16 cellular contexts compared by ENCODE assay signal in the genomic region with DNA sequence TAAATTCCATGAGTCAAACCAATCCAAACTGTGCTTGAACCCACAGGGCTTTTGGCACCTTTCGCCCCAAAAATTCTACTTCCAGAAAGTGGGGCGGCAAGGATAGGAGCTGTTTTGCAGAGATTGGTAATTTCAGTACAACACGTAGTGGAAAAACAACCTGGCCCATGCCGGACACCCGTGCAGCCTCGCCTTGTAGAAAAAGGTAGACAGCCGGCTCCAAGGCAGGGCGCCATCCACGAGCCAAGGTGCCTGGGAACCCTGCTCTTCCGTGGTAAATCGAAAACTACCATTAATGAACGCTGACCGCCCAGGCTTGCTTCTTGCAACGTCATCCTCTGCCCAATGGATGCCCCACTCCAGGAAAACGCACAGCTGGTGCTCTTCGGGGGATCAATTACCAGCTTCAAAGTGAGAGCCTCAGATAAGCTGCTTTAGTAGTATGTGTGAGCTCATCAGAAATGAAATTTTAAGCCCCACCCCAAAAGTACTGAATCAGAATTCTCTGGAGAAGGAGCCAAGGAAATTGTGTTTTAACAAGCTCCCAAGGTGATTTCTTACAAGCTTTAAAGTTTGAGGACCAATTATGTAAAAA. TPM values are rescaled to one million over a fixed set of nuclear protein-coding genes. Genes with fewer than 3 reads are reported as not detected.
DNase-seq lines count a peak whose midpoint lies in the region; ATAC-seq and TF ChIP-seq lines count a peak whose summit lies in the region.
"Had no signal": no experiment of that assay in that cellular context is flagged by ENCODE, and none has a peak within 500 bp of the region (broad histone marks: within the 10 kb centered on the region; RNA-seq: fewer than 3 reads in every experiment).

No MANE protein-coding gene starts in this region.

- H4K20me1 ChIP-seq in GM23338 (replicated peaks; ENCODE audit: insufficient read depth), result no peaks in the 10 kb centered on the region

- H3K27ac ChIP-seq in GM23338 (ENCODE audit: low read depth), result no peak overlapping the region; the same call in 1 of the 2 replicates
- no peak overlapping the region for H3K27ac ChIP-seq in WERI-Rb-1
- H3K27ac ChIP-seq in mesendoderm (ENCODE audit: low read depth, low read length), result no peak overlapping the region

- H2BK15ac ChIP-seq in mesendoderm (replicated peaks; ENCODE audit: low read depth), result no peak overlapping the region

- H3K27ac Mint-ChIP-seq in GM23338, result no peak overlapping the region
- H3K27ac Mint-ChIP-seq: CD8-positive, alpha-beta T cell; T-helper 1 cell treated with Interleukin-12 subunit alpha and Interleukin-12 subunit beta and Interleukin-4 antibody, amounts not matched to agents 30 μg/mL and 1 μg/mL, for 36 hours had no signal

- H3K23ac ChIP-seq in mesendoderm (ENCODE audit: low read length), result no peak overlapping the region

- H3K9me2 ChIP-seq in GM23338 (ENCODE audit: insufficient read depth), result no peaks in the 10 kb centered on the region

- H4K5ac ChIP-seq in mesendoderm (ENCODE audit: low read length), result no peak overlapping the region

- H2AFZ ChIP-seq in GM23338, result peak overlapping the region; percentile 69

- TF ChIP-seq CTCF in GM23338 (conservative IDR thresholded peaks at IDR 0.05; ENCODE audit: low read depth in 2 of 2) (no peak), WERI-Rb-1 (IDR thresholded peaks at IDR 0.05; ENCODE audit: low read depth, low read length) (no peak)

- no peaks in the 10 kb centered on the region for H3F3A ChIP-seq in GM23338 (replicated peaks; ENCODE audit: low read depth)

- peaks cover 10% of the 10 kb centered on the region; the same call in 2 of the 3 replicates for H3K9me3 Mint-ChIP-seq in GM23338
- H3K9me3 Mint-ChIP-seq: CD8-positive, alpha-beta T cell; T-helper 1 cell treated with Interleukin-12 subunit alpha and Interleukin-12 subunit beta and Interleukin-4 antibody, amounts not matched to agents 30 μg/mL and 1 μg/mL, for 36 hours had no signal

- peak overlapping the region; percentile 91 for H2BK5ac ChIP-seq in mesendoderm (ENCODE audit: low read length)

- H3K36me3 Mint-ChIP-seq in GM23338 (ENCODE audit: low read depth), result no peaks in the 10 kb centered on the region
- H3K36me3 Mint-ChIP-seq: CD8-positive, alpha-beta T cell had no signal

- H3K4me1 ChIP-seq in GM23338 (ENCODE audit: insufficient read depth) (peaks cover 11% of the 10 kb centered on the region; the same call in 1 of the 2 replicates), mesendoderm (ENCODE audit: control insufficient read depth, low read depth, low read length) (peaks cover 7% of the 10 kb centered on the region)

- peaks cover 2% of the 10 kb centered on the region for H3K27me3 Mint-ChIP-seq in GM23338 (ENCODE audit: insufficient read depth, low read depth, poor library complexity)

- no peaks in the 10 kb centered on the region for H3K79me1 ChIP-seq in mesendoderm (ENCODE audit: low read length)

- H3K18ac ChIP-seq in mesendoderm (ENCODE audit: low read length), result peak overlapping the region; percentile 3

- ATAC-seq in GM23338 (no peak), HG03196 (IDR thresholded peaks at IDR 0.05; ENCODE audit: unreplicated experiment) (no peak)
- ATAC-seq: CD8-positive, alpha-beta T cell; Panc1 had no signal

- H3K9me3 ChIP-seq in WERI-Rb-1 (ENCODE audit: severe bottlenecking), result peaks cover 6% of the 10 kb centered on the region

- H3K36me3 ChIP-seq in GM23338 (ENCODE audit: insufficient read depth) (no peaks in the 10 kb centered on the region), WERI-Rb-1 (no peaks in the 10 kb centered on the region), mesendoderm (ENCODE audit: control insufficient read depth, insufficient read depth, low read length) (no peaks in the 10 kb centered on the region)

- H3K79me2 ChIP-seq in GM23338 (replicated peaks; ENCODE audit: insufficient read depth) (no peaks in the 10 kb centered on the region), mesendoderm (ENCODE audit: control insufficient read depth, insufficient read depth, low read length) (no peaks in the 10 kb centered on the region)

- H3K4ac ChIP-seq in mesendoderm (ENCODE audit: low read depth, low read length), result no peak overlapping the region

- H3K4me2 ChIP-seq in GM23338, result peak overlapping the region; percentile 32; the same call in 1 of the 2 replicates
- no peak overlapping the region for H3K4me2 ChIP-seq in mesendoderm (ENCODE audit: low read length)

- H3K4me3 Mint-ChIP-seq in GM23338, result no peak overlapping the region
- H3K4me3 Mint-ChIP-seq: CD8-positive, alpha-beta T cell; T-helper 1 cell treated with Interleukin-12 subunit alpha and Interleukin-12 subunit beta and Interleukin-4 antibody, amounts not matched to agents 30 μg/mL and 1 μg/mL, for 36 hours had no signal

- H3K9ac ChIP-seq in mesendoderm (ENCODE audit: low read length), result no peak overlapping the region

- H4K8ac ChIP-seq in mesendoderm (ENCODE audit: low read depth, low read length), result no peak overlapping the region

- no peak overlapping the region for H2BK120ac ChIP-seq in mesendoderm (ENCODE audit: low read depth, low read length)

- no peak overlapping the region for H2AK5ac ChIP-seq in mesendoderm (ENCODE audit: low read length)

- H3K4me1 Mint-ChIP-seq in GM23338, result peaks cover 8% of the 10 kb centered on the region

- H3K4me3 ChIP-seq in GM23338, result no peak overlapping the region
- no peak overlapping the region for H3K4me3 ChIP-seq in WERI-Rb-1 (ENCODE audit: low read depth, low read length)
- no peak overlapping the region for H3K4me3 ChIP-seq in mesendoderm (ENCODE audit: low read length)

- peak overlapping the region; percentile 70 for H3K56ac ChIP-seq in mesendoderm (ENCODE audit: low read length)

- no CpG with 5 or more reads among the region's 16 CpGs for WGBS in mesendoderm (ENCODE audit: extremely low coverage, insufficient coverage, low lambda C conversion rate)

- peak; percentile 25 for DNase-seq in Daoy (ENCODE audit: low read depth)
- DNase-seq in GM23338 (ENCODE audit: low spot score), result no peak
- peak; percentile 71 for DNase-seq in WERI-Rb-1
- peak; percentile 65 for DNase-seq in mesendoderm
- DNase-seq in epidermal melanocyte (ENCODE audit: insufficient read length, low spot score), result no peak
- no peak for DNase-seq in Kasumi-1 (lab: John Stamatoyannopoulos, UW)
- no peak for DNase-seq in NCI-H1417 treated with DMSO at 0.1 percent for 48 hours (lab: John Stamatoyannopoulos, UW)
- DNase-seq: CD8-positive, alpha-beta T cell; EL; Karpas-422; Right ventricle myocardium superior had no signal

- H3K27me3 ChIP-seq in GM23338 (ENCODE audit: insufficient read depth), result no peaks in the 10 kb centered on the region
- no peaks in the 10 kb centered on the region for H3K27me3 ChIP-seq in WERI-Rb-1 (ENCODE audit: insufficient read depth, low read depth, severe bottlenecking)
- no peaks in the 10 kb centered on the region for H3K27me3 ChIP-seq in mesendoderm (ENCODE audit: insufficient read depth, low read length, poor library complexity)

TF ChIP-seq in GM23338, 12 proteins besides CTCF, POLR2A, EP300 and RAD21:
- no peak for TF ChIP-seq EZH2 (IDR thresholded peaks at IDR 0.05; ENCODE audit: low read depth, unreplicated experiment)
TF ChIP-seq in GM23338: peak in this region for 0.

RNA-seq across cellular contexts. Expression of gene OOEP, which starts 1.8 kb away (rescaled TPM):
- total RNA-seq in Daoy (2014; rRNA removed; shearing (Covaris generic)), result not detected in 2 replicates
- total RNA-seq in GM23338 (2014; rRNA removed; shearing (Covaris generic)), result not detected in 2 replicates
- polyA plus RNA-seq in GM23338 (2016; fragmentation: Nextera tagmentation; extraction: Ambion mirVana), result 0.73 and 2.1 TPM in 2 replicates
- 0.13 TPM for polyA plus RNA-seq in mesendoderm (2013, experiment 1 of 2)
- 0.15 TPM for polyA plus RNA-seq in mesendoderm (2013, experiment 2 of 2)
- total RNA-seq: NCI-H460, Right ventricle myocardium superior had no signal
- polyA plus RNA-seq: BJ had no signal

RNA-seq across cellular contexts. Expression of gene KHDC3L, which starts 5.4 kb away (rescaled TPM):
- not detected in 2 replicates for total RNA-seq in Daoy (2014; rRNA removed; shearing (Covaris generic))
- not detected in 2 replicates for total RNA-seq in GM23338 (2014; rRNA removed; shearing (Covaris generic))
- not detected in 2 replicates for polyA plus RNA-seq in GM23338 (2016; fragmentation: Nextera tagmentation; extraction: Ambion mirVana)
- polyA plus RNA-seq in mesendoderm (2013, experiment 1 of 2), result 0.06 TPM
- 0.14 TPM for polyA plus RNA-seq in mesendoderm (2013, experiment 2 of 2)
- total RNA-seq: CD8-positive, alpha-beta T cell; NCI-H460; Right ventricle myocardium superior had no signal
- polyA plus RNA-seq: BJ had no signal

RNA-seq across cellular contexts. Expression of gene DPPA5, which starts 13.8 kb away (rescaled TPM):
- not detected in 2 replicates for total RNA-seq in Daoy (2014; rRNA removed; shearing (Covaris generic))
- 3.0 and 7.0 TPM in 2 replicates for total RNA-seq in GM23338 (2014; rRNA removed; shearing (Covaris generic))
- polyA plus RNA-seq in GM23338 (2016; fragmentation: Nextera tagmentation; extraction: Ambion mirVana), result 12.9 and 17.3 TPM in 2 replicates
- 0.58 TPM for polyA plus RNA-seq in mesendoderm (2013, experiment 1 of 2)
- polyA plus RNA-seq in mesendoderm (2013, experiment 2 of 2), result 0.49 TPM
- total RNA-seq: CD8-positive, alpha-beta T cell; NCI-H460; Right ventricle myocardium superior had no signal
- polyA plus RNA-seq: BJ had no signal

RNA-seq across cellular contexts. Expression of gene DDX43, which starts 26.8 kb away (rescaled TPM):
- total RNA-seq in Daoy (2014; rRNA removed; shearing (Covaris generic)), result not detected in 2 replicates
- 0.35 and 0.49 TPM in 2 replicates for total RNA-seq in GM23338 (2014; rRNA removed; shearing (Covaris generic))
- polyA plus RNA-seq in GM23338 (2016; fragmentation: Nextera tagmentation; extraction: Ambion mirVana), result 0.47 and 0.60 TPM in 2 replicates
- 0.04 TPM for polyA plus RNA-seq in mesendoderm (2013, experiment 1 of 2)
- 0.03 TPM for polyA plus RNA-seq in mesendoderm (2013, experiment 2 of 2)
- total RNA-seq: NCI-H460 had no signal

Comparison
In these comparisons a context has a peak if more than half of its experiments do, and no peak if none do; other contexts are left out.
1. DNase-seq: peak in Daoy (single experiment), WERI-Rb-1 (single experiment) and mesendoderm (single experiment); none in GM23338 (single experiment), epidermal melanocyte (single experiment), Kasumi-1 (0 of 2) and NCI-H1417 treated with DMSO at 0.1 percent for 48 hours (single experiment).